In the genomic region with DNA sequence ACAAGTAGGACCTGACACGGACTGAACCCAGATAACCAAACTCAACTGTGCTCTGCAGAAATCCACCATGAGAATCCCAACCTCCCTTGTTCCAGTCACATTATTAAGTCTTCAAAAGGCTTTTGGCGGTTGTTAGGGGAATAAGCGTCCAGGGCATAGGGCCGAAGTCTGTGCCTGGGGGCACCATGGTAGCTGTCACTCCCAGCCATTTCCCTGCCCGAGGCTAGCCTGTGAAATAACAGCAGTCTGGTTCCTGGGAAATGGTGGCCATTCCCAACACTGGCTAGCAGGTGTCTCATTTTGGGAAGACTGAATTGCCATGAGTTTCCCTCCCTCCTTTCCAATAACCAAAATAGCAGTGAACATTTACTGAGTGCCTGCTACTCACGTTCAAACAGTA, we compare ENCODE assay signal across 20 cellular contexts.
"Had no signal": no experiment of that assay in that cellular context is flagged by ENCODE, and none has a peak within 500 bp of the region (broad histone marks: within the 10 kb centered on the region; RNA-seq: fewer than 3 reads in every experiment).

No MANE protein-coding gene starts in this region.

- H3K36me3 ChIP-seq: SJCRH30 had no signal

- H3K27ac ChIP-seq: HL-60, RWPE1, SJCRH30 had no signal

- H3K9me3 ChIP-seq: SJCRH30 had no signal

- DNase-seq: KBM-7, MV-4-11, NCI-H1048, NCI-H1105, NCI-H1417, NCI-H1436 treated with DMSO at 0.1 percent for 48 hours, NCI-H1694 treated with DMSO at 0.1 percent for 48 hours, NCI-H1930, NCI-H2081, NCI-H2107, NCI-H2227 treated with DMSO at 0.1 percent for 48 hours, NCI-H524, NCI-H526 treated with DMSO at 0.1 percent for 48 hours, NCI-H748 treated with DMSO at 0.1 percent for 48 hours, SHP77 treated with DMSO at 0.1 percent for 48 hours, SJCRH30 had no signal

- FAIRE-seq: HTR-8/SVneo had no signal

- H3K4me3 ChIP-seq: SJCRH30 had no signal

- H3K4me1 ChIP-seq: SJCRH30 had no signal

- ATAC-seq: SK-N-SH treated with all-trans-retinoic acid at 6 μM for 48 hours had no signal

- H3K27me3 ChIP-seq: SJCRH30 had no signal
